In the genomic region with DNA sequence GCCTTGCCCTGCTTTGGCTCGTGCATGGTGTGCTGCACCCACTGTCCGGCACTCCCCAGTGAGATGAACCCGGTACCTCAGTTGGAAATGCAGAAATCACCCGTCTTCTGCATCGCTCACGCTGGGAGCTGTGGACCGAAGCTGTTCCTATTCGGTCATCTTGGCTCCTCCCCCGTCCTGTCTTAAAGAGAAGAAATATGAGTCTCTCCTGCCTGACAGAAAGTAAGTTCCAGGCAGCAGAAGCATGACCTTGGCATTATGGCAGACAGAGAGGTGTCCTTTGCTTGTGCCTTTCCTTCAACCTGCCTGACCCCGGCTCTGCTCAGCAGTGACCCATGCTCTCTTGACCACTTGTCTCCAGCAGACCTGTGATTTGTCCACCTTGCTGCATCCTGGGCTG, we compare ENCODE assay signal across 20 cellular contexts.
DNase-seq lines count a peak whose midpoint lies in the region; ATAC-seq, FAIRE-seq and TF ChIP-seq lines count a peak whose summit lies in the region.
"Had no signal": no experiment of that assay in that cellular context is flagged by ENCODE, and none has a peak within 500 bp of the region (broad histone marks: within the 10 kb centered on the region; RNA-seq: fewer than 3 reads in every experiment).

No MANE protein-coding gene starts in this region.

- no peaks in the 10 kb centered on the region for H3F3A ChIP-seq in PC-3 (ENCODE audit: low read length, unreplicated experiment)
- H3F3A ChIP-seq in GM23338 (replicated peaks; ENCODE audit: low read depth) = no peaks in the 10 kb centered on the region

- H2AFZ ChIP-seq in PC-3 (ENCODE audit: low read length) (peak overlapping the region; percentile 54), K562 (ENCODE audit: low read depth, low read length) (peak overlapping the region; percentile 72), trophoblast cell (ENCODE audit: insufficient read depth, low read length, poor library complexity) (no peak overlapping the region), GM23338 (no peak overlapping the region)

- H2BK120ac ChIP-seq in trophoblast cell (ENCODE audit: insufficient read depth, low read length, poor library complexity) = no peak overlapping the region

- in situ Hi-C loops in K562 (cut with MboI) = no loop called here

- H2BK12ac ChIP-seq in trophoblast cell (ENCODE audit: low read length) = no peak overlapping the region

- H3K27me3 ChIP-seq in PC-3 (ENCODE audit: low read length) (no peaks in the 10 kb centered on the region), K562 (ENCODE audit: control insufficient read depth in 2 of 2, insufficient read depth in 2 of 2, low read length in 2 of 2) (no peaks in the 10 kb centered on the region), trophoblast cell (ENCODE audit: insufficient read depth, low read length) (no peaks in the 10 kb centered on the region), GM23338 (ENCODE audit: insufficient read depth) (no peaks in the 10 kb centered on the region), WERI-Rb-1 (ENCODE audit: insufficient read depth, low read depth, severe bottlenecking) (no peaks in the 10 kb centered on the region)
- H3K27me3 ChIP-seq: BLaER1 had no signal

- H3K27ac Mint-ChIP-seq in GM23338 = no peak overlapping the region
- H3K27ac Mint-ChIP-seq: CD8-positive, alpha-beta T cell; IgD-negative memory B cell had no signal

- H3K4me3 ChIP-seq in PC-3 (ENCODE audit: low read length) (peak overlapping the region; percentile 58; the same call in 1 of the 2 replicates), K562 (no peak overlapping the region), trophoblast cell (ENCODE audit: low read depth, low read length) (peak overlapping the region; percentile 23), GM23338 (no peak overlapping the region), WERI-Rb-1 (ENCODE audit: low read depth, low read length) (no peak overlapping the region)
- H3K4me3 ChIP-seq: BLaER1, GM12878, HAP-1 had no signal

- H3K9me2 ChIP-seq in PC-3 (replicated peaks; ENCODE audit: low read length) (no peaks in the 10 kb centered on the region), GM23338 (ENCODE audit: insufficient read depth) (0 out of 2 replicates have a peak, but pooled peaks cover 4% of the 10 kb centered on the region)

- no peaks in the 10 kb centered on the region for H3K79me1 ChIP-seq in trophoblast cell (ENCODE audit: low read length)

- DNase-seq in PC-3 = peak; percentile 24
- DNase-seq in K562 (ENCODE audit: extremely low read depth in 1 of 4, low spot score in 3 of 4) = peak in 1 of 4 experiments; percentile 27
- no peak for DNase-seq in trophoblast cell
- no peak for DNase-seq in activated effector memory CD4-positive, alpha-beta T cell treated with Interleukin-2 at 50 U/mL for 16 hours
- DNase-seq in GM23338 (ENCODE audit: low spot score) = no peak
- DNase-seq in WERI-Rb-1 = no peak
- DNase-seq: ACHN; CD8-positive, alpha-beta T cell; DMS 273 treated with DMSO at 0.1 percent for 48 hours; DMS79; Kasumi-1; KG1 had no signal

- no peak overlapping the region for H3K18ac ChIP-seq in trophoblast cell (ENCODE audit: low read length)

- no peak overlapping the region for H3K9ac ChIP-seq in PC-3 (ENCODE audit: low read length)
- peak overlapping the region in 1 of 2 experiments; percentile 48; a peak in 1 of 4 replicates for H3K9ac ChIP-seq in K562 (ENCODE audit: insufficient read depth in 1 of 2, low read depth in 2 of 2, low read length in 2 of 2)
- H3K9ac ChIP-seq in trophoblast cell (ENCODE audit: low read length) = no peak overlapping the region
- H3K9ac ChIP-seq: BLaER1 had no signal

- no peaks in the 10 kb centered on the region for H3K27me3 Mint-ChIP-seq in GM23338 (ENCODE audit: insufficient read depth, low read depth, poor library complexity)

- H3K9me3 Mint-ChIP-seq in GM23338 = peaks cover 33% of the 10 kb centered on the region
- H3K9me3 Mint-ChIP-seq: CD8-positive, alpha-beta T cell had no signal

- no peaks in the 10 kb centered on the region for H4K20me1 ChIP-seq in PC-3 (ENCODE audit: low read length)
- no peaks in the 10 kb centered on the region for H4K20me1 ChIP-seq in K562 (replicated peaks; ENCODE audit: control insufficient read depth, insufficient read depth, low read length)
- no peaks in the 10 kb centered on the region for H4K20me1 ChIP-seq in GM23338 (replicated peaks; ENCODE audit: insufficient read depth)
- H4K20me1 ChIP-seq: BLaER1 had no signal

- no peak overlapping the region for H3K14ac ChIP-seq in trophoblast cell (ENCODE audit: low read length)

- H3K36me3 Mint-ChIP-seq in GM23338 (ENCODE audit: low read depth) = peaks cover 16% of the 10 kb centered on the region
- H3K36me3 Mint-ChIP-seq: CD8-positive, alpha-beta T cell; IgD-negative memory B cell had no signal

- 10% methylated on average over 10 of the region's 10 CpGs for WGBS in K562 (ENCODE audit: insufficient coverage, low coverage, missing lambda C conversion rate)
- WGBS in trophoblast cell (ENCODE audit: extremely low coverage, insufficient coverage, insufficient read length) = no CpG with 5 or more reads among the region's 10 CpGs

- no peak overlapping the region; the same call in 2 of the 3 replicates for H3K4me3 Mint-ChIP-seq in GM23338
- H3K4me3 Mint-ChIP-seq: CD8-positive, alpha-beta T cell had no signal

- no peak overlapping the region for H2BK5ac ChIP-seq in trophoblast cell (ENCODE audit: low read depth, low read length, poor library complexity)

- no peak overlapping the region for H4K12ac ChIP-seq in trophoblast cell (ENCODE audit: low read depth, low read length)

- no peak for FAIRE-seq in K562 (lab: Jason Lieb, UNC)
- FAIRE-seq: A204.1, GM12878, HTR-8/SVneo had no signal

- intact Hi-C loops in PC-3 (cut with micrococcal nuclease) (no loop called here), K562 (cut with micrococcal nuclease) (no loop called here)

- H3K4me2 ChIP-seq in PC-3 (ENCODE audit: low read length) = peak overlapping the region; percentile 69; the same call in 1 of the 2 replicates
- peak overlapping the region; percentile 60 for H3K4me2 ChIP-seq in K562 (ENCODE audit: insufficient read depth, low read length)
- no peak overlapping the region for H3K4me2 ChIP-seq in trophoblast cell (ENCODE audit: low read length)
- H3K4me2 ChIP-seq in GM23338 = no peak overlapping the region
- H3K4me2 ChIP-seq: BLaER1 had no signal

- no peak overlapping the region for H3K23ac ChIP-seq in trophoblast cell (ENCODE audit: low read length)

- H3K9me3 ChIP-seq in PC-3 (ENCODE audit: low read length) (no peaks in the 10 kb centered on the region), K562 (replicated peaks; ENCODE audit: control insufficient read depth, insufficient read depth, low read depth, low read length) (no peaks in the 10 kb centered on the region), trophoblast cell (ENCODE audit: insufficient read depth, low read depth, low read length) (peaks cover 2% of the 10 kb centered on the region), WERI-Rb-1 (ENCODE audit: severe bottlenecking) (peaks cover 3% of the 10 kb centered on the region)
- H3K9me3 ChIP-seq: HAP-1 had no signal

- H3K36me3 ChIP-seq in PC-3 (ENCODE audit: low read depth, low read length) (no peaks in the 10 kb centered on the region), K562 (ENCODE audit: control insufficient read depth, insufficient read depth, low read length) (no peaks in the 10 kb centered on the region), trophoblast cell (ENCODE audit: control insufficient read depth in 1 of 2, insufficient read depth in 2 of 2, low read length in 2 of 2) (no peaks in the 10 kb centered on the region), GM23338 (ENCODE audit: insufficient read depth) (no peaks in the 10 kb centered on the region), WERI-Rb-1 (no peaks in the 10 kb centered on the region)
- H3K36me3 ChIP-seq: BLaER1, HAP-1 had no signal

- TF ChIP-seq RAD21 in K562 (CRISPR knock-in tag; conservative IDR thresholded peaks at IDR 0.05 in 1 of 2, IDR thresholded peaks at IDR 0.05 in 1 of 2) = no peak

- H3K4me1 ChIP-seq in PC-3 (ENCODE audit: insufficient read depth, low read length) = no peaks in the 10 kb centered on the region
- H3K4me1 ChIP-seq in K562 (replicated peaks in 1 of 2; ENCODE audit: control insufficient read depth in 2 of 2, insufficient read depth in 2 of 2, low read length in 2 of 2) = peaks cover 5 to 7% of the 10 kb centered on the region in 2 experiments; a peak in 3 of 5 replicates
- H3K4me1 ChIP-seq in trophoblast cell (ENCODE audit: control insufficient read depth in 1 of 2, insufficient read depth in 2 of 2, low read length in 2 of 2) = no peaks in the 10 kb centered on the region
- H3K4me1 ChIP-seq in GM23338 (ENCODE audit: insufficient read depth) = no peaks in the 10 kb centered on the region
- H3K4me1 ChIP-seq: BLaER1, HAP-1 had no signal

- BruUV-seq in PC-3 (replicated peaks; lab: Mats Ljungman, UMichigan) (no TSS peak), K562 (replicated peaks; lab: Mats Ljungman, UMichigan) (no TSS peak)

- TF ChIP-seq CTCF in C4-2B (conservative IDR thresholded peaks at IDR 0.05) (no peak), PC-3 (conservative IDR thresholded peaks at IDR 0.05; ENCODE audit: low read depth, low read length) (no peak), K562 (IDR thresholded peaks at IDR 0.05 in 2 of 3, conservative IDR thresholded peaks at IDR 0.05 in 1 of 3; ENCODE audit: insufficient read depth in 2 of 3, low read depth in 1 of 3, low read length in 3 of 3) (no peak), GM23338 (conservative IDR thresholded peaks at IDR 0.05; ENCODE audit: low read depth in 2 of 2) (no peak), WERI-Rb-1 (IDR thresholded peaks at IDR 0.05; ENCODE audit: low read depth, low read length) (no peak)

- peak; percentile 57; the same call in 1 of the 2 replicates for ATAC-seq in PC-3
- peak; percentile 70 for ATAC-seq in K562
- no peak for ATAC-seq in HG03039 (IDR thresholded peaks at IDR 0.05; ENCODE audit: unreplicated experiment)
- ATAC-seq in GM23338 = no peak
- ATAC-seq: CD8-positive, alpha-beta T cell; GM12878 had no signal

- no peak overlapping the region for H2AK5ac ChIP-seq in trophoblast cell (ENCODE audit: low read length)

- H3K4ac ChIP-seq in trophoblast cell (ENCODE audit: low read depth, low read length) = no peak overlapping the region

- H3K4me1 Mint-ChIP-seq in GM23338 = no peaks in the 10 kb centered on the region
- H3K4me1 Mint-ChIP-seq: IgD-negative memory B cell had no signal

- H3K9me1 ChIP-seq in K562 (ENCODE audit: control insufficient read depth, insufficient read depth, low read length) = no peaks in the 10 kb centered on the region

- no peak overlapping the region for H4K8ac ChIP-seq in trophoblast cell (ENCODE audit: low read depth, low read length)

- H3K27ac ChIP-seq in C4-2B (peak overlapping the region; percentile 95), PC-3 (ENCODE audit: low read length) (no peak overlapping the region), K562 (ENCODE audit: extremely low read depth, low read depth, low read length) (no peak overlapping the region; the same call in 2 of the 3 replicates), trophoblast cell (ENCODE audit: low read depth, low read length) (no peak overlapping the region), GM23338 (ENCODE audit: low read depth) (no peak overlapping the region), WERI-Rb-1 (no peak overlapping the region)
- H3K27ac ChIP-seq: BLaER1 had no signal

- H3K79me2 ChIP-seq in PC-3 (ENCODE audit: low read length) (no peaks in the 10 kb centered on the region), K562 (ENCODE audit: control insufficient read depth, insufficient read depth, low read length) (no peaks in the 10 kb centered on the region), trophoblast cell (ENCODE audit: control insufficient read depth, insufficient read depth, low read length, poor library complexity) (no peaks in the 10 kb centered on the region), GM23338 (replicated peaks; ENCODE audit: insufficient read depth) (no peaks in the 10 kb centered on the region)

- no peak for TF ChIP-seq POLR2A in K562 (conservative IDR thresholded peaks at IDR 0.05)

- H4K91ac ChIP-seq in trophoblast cell (ENCODE audit: low read depth, low read length) = no peak overlapping the region

- POLR2A ChIA-PET in PC-3 (lab: Charles Lee; ENCODE audit: unreplicated experiment) = no interaction called here
- POLR2A ChIA-PET in K562 (lab: Yijun Ruan, JAX) = no interaction called here

- no peak for TF ChIP-seq EP300 in K562 (IDR thresholded peaks at IDR 0.05; ENCODE audit: low read length)

- CTCF ChIA-PET in PC-3 (lab: Charles Lee) = interaction anchor here (0.5 kb wide), 1 partner anchor 62 kb away, joined by 8 read pairs; no protein-coding TSS in a partner anchor
- CTCF ChIA-PET in K562 (lab: Yijun Ruan, JAX; ENCODE audit: low intra/inter-chr PET ratio) = no interaction called here

Comparison
In these comparisons a context has a peak if more than half of its experiments do, and no peak if none do; other contexts are left out.
1. ATAC-seq: peak in PC-3 (single experiment) and K562 (single experiment); none in HG03039 (single experiment) and GM23338 (single experiment).
2. H2AFZ ChIP-seq: peak in PC-3 (single experiment) and K562 (single experiment); none in trophoblast cell (single experiment) and GM23338 (single experiment).
3. H3K4me2 ChIP-seq: peak in PC-3 (single experiment) and K562 (single experiment); none in trophoblast cell (single experiment) and GM23338 (single experiment).
4. H3K4me3 ChIP-seq: peak in PC-3 (single experiment) and trophoblast cell (single experiment); none in K562 (single experiment), GM23338 (single experiment) and WERI-Rb-1 (single experiment).